1 cellular context compared by ENCODE assay signal in the genomic region with DNA sequence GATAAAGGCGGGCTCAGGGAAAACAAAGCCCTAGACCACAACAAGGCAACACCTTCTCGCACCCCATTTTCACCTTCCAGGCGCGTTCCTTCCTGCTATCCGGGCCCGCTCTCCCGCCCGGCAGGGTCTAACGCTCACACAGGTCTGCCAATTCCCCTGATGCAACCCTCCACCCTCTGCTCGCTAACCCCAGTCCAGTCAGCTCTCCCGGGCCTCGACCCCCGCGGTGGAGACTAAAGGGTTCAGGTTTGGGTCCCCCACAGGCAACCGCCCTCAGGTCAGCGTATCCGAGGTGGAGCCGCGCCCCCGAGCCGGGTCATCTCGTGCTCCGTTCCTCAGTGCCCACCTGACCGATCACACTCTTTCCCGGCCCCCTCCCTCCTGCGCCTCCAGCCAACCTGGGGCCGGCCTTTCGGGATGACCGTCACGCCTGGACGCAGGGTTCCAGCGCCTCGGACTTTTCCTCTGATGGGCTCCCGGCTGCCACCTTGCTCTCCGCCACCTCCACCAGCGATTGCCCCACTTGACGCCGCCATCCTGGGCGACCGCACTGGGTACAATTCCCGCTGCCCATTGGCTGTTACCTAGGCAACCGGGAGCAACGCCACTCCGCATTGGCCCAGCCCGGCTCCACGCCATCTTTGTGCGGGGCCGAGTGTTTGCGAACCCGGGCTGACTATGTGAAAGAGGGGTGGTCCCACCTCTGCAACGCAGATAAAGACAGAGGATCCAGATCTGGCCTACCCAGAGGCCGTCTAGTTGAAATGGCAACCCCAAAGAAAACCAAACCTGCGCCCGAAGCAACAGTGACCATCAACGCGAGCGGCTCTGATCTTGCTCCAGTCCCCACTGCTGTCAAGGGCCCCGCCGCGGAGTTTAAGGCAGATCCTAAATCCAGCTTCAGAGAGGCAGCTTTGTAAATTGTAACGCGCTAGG.
TF ChIP-seq lines count a peak whose summit lies in the region.

A gene (minus strand): TSS at position 552 of the 936 bp plus-strand sequence. CDS start 13,847 bp downstream, outside the sequence.

TF ChIP-seq in SK-N-SH, 30 proteins besides CTCF, POLR2A, EP300 and RAD21 (continued from another document):
- TF ChIP-seq, protein P1, sequence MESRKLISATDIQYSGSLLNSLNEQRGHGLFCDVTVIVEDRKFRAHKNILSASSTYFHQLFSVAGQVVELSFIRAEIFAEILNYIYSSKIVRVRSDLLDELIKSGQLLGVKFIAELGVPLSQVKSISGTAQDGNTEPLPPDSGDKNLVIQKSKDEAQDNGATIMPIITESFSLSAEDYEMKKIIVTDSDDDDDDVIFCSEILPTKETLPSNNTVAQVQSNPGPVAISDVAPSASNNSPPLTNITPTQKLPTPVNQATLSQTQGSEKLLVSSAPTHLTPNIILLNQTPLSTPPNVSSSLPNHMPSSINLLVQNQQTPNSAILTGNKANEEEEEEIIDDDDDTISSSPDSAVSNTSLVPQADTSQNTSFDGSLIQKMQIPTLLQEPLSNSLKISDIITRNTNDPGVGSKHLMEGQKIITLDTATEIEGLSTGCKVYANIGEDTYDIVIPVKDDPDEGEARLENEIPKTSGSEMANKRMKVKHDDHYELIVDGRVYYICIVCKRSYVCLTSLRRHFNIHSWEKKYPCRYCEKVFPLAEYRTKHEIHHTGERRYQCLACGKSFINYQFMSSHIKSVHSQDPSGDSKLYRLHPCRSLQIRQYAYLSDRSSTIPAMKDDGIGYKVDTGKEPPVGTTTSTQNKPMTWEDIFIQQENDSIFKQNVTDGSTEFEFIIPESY (IDR thresholded peaks at IDR 0.05; ENCODE audit: borderline replicate concordance, low read depth), result no peak
- TF ChIP-seq SIN3A (IDR thresholded peaks at IDR 0.05; ENCODE audit: borderline replicate concordance, low read depth, low read length), result 0 out of 2 replicates have a peak, but pooled peaks have one; percentile 9
- TF ChIP-seq YY1 (IDR thresholded peaks at IDR 0.05; ENCODE audit: low read depth), result peak; percentile 99
- peak; percentile 41; the same call in 1 of the 2 replicates for TF ChIP-seq POLR2AphosphoS5 (IDR thresholded peaks at IDR 0.05; ENCODE audit: low read depth, low read length)
- no peak for TF ChIP-seq TEAD4 (IDR thresholded peaks at IDR 0.05; ENCODE audit: borderline replicate concordance, insufficient read depth)
- TF ChIP-seq GATA2 (CRISPR knock-in tag; IDR thresholded peaks at IDR 0.05), result peak; percentile 17; the same call in 1 of the 2 replicates
